ENCODE assay signal across 17 cellular contexts in genomic region chr13:79289557-79289956, GRCh38.
DNase-seq lines count a peak whose midpoint lies in the region; ATAC-seq, FAIRE-seq and TF ChIP-seq lines count a peak whose summit lies in the region.
"Had no signal": no experiment of that assay in that cellular context is flagged by ENCODE, and none has a peak within 500 bp of the region (broad histone marks: within the 10 kb centered on the region; RNA-seq: fewer than 3 reads in every experiment).

No MANE protein-coding gene starts in this region.

- TF ChIP-seq CTCF in GM12878 (IDR thresholded peaks at IDR 0.05 in 2 of 3, conservative IDR thresholded peaks at IDR 0.05 in 1 of 3; ENCODE audit: control insufficient read depth in 2 of 3, extremely low read depth in 1 of 3, insufficient read depth in 1 of 3, low read depth in 3 of 3, low read length in 3 of 3) (no peak), upper lobe of right lung (IDR thresholded peaks at IDR 0.05) (no peak)

- RAD21 ChIA-PET in GM12878 (lab: Charles Lee; ENCODE audit: unreplicated experiment) = no interaction called here

- no peaks in the 10 kb centered on the region for H3K79me2 ChIP-seq in GM12878 (ENCODE audit: control insufficient read depth, insufficient read depth, low read length)

- no peak for TF ChIP-seq POLR2A in GM12878 (IDR thresholded peaks at IDR 0.05; ENCODE audit: low read depth, low read length)

- BruUV-seq in GM12878 (replicated peaks; lab: Mats Ljungman, UMichigan) = no TSS peak

- FAIRE-seq in GM12878 (lab: Jason Lieb, UNC) = no peak

- H3K27me3 ChIP-seq in GM12878 (replicated peaks in 1 of 2; ENCODE audit: control insufficient read depth in 2 of 2, insufficient read depth in 2 of 2, low read length in 1 of 2) (no peaks in the 10 kb centered on the region), upper lobe of right lung (no peaks in the 10 kb centered on the region)
- H3K27me3 ChIP-seq: BE2C, MG63 had no signal

- POLR2A ChIA-PET in GM12878 (lab: Charles Lee) = no interaction called here

- H3K36me3 ChIP-seq in GM12878 (ENCODE audit: control insufficient read depth in 2 of 2, insufficient read depth in 2 of 2, low read length in 1 of 2) (no peaks in the 10 kb centered on the region), upper lobe of right lung (no peaks in the 10 kb centered on the region)
- H3K36me3 ChIP-seq: BE2C, MG63, SJSA1 had no signal

- CTCF ChIA-PET in GM12878 (lab: Yijun Ruan, JAX) = no interaction called here

- intact Hi-C loops in GM12878 (cut with micrococcal nuclease; ENCODE audit: unreplicated experiment) = no loop called here
- intact Hi-C loops in upper lobe of right lung (cut with DNase I) = no loop called here

- H3K4me3 ChIP-seq in GM12878 (no peak overlapping the region), upper lobe of right lung (no peak overlapping the region)
- H3K4me3 ChIP-seq: MG63, SJSA1 had no signal

- ATAC-seq in GM12878 (peak; percentile 58), upper lobe of right lung (peak; percentile 85)
- ATAC-seq: CD8-positive, alpha-beta T cell had no signal

- no peak overlapping the region for H3K9ac ChIP-seq in GM12878 (ENCODE audit: control insufficient read depth, insufficient read depth, low read length)

- no peak overlapping the region for H2AFZ ChIP-seq in GM12878 (ENCODE audit: control insufficient read depth, low read depth, low read length)

- no peak for TF ChIP-seq EP300 in GM12878 (IDR thresholded peaks at IDR 0.05; ENCODE audit: borderline replicate concordance in 1 of 2, control insufficient read depth in 1 of 2, low read depth in 2 of 2, low read length in 2 of 2)

- H4K20me1 ChIP-seq in GM12878 (ENCODE audit: control insufficient read depth, insufficient read depth) = no peaks in the 10 kb centered on the region

- no peak overlapping the region for H3K4me2 ChIP-seq in GM12878 (ENCODE audit: control insufficient read depth, insufficient read depth)

- in situ Hi-C loops in GM12878 (cut with MboI) = no loop called here

- no peak for TF ChIP-seq RAD21 in GM12878 (IDR thresholded peaks at IDR 0.05; ENCODE audit: insufficient read depth, low read depth, low read length)

- SMC1A ChIA-PET in GM12878 (lab: Charles Lee; ENCODE audit: uncharacterized antibody, unreplicated experiment) = no interaction called here

- peak; percentile 75 to 87 for DNase-seq in Kasumi-1 (lab: John Stamatoyannopoulos, UW)
- peak; percentile 87 for DNase-seq in NOMO-1 treated with DMSO at 0.1 percent for 48 hours (lab: John Stamatoyannopoulos, UW; ENCODE audit: unreplicated experiment)
- no peak for DNase-seq in GM12878 (ENCODE audit: low read depth, low spot score)
- no peak for DNase-seq in upper lobe of right lung
- DNase-seq in NCI-H2081 treated with DMSO at 0.1 percent for 48 hours (lab: John Stamatoyannopoulos, UW) = no peak
- DNase-seq in NCI-H69 (lab: John Stamatoyannopoulos, UW) = no peak
- DNase-seq in activated CD8-positive, alpha-beta memory T cell treated with anti-CD3 and anti-CD28 coated beads, Interleukin-2, amount 50 U/mL, for 48 hours = no peak
- DNase-seq: BE2C; CD8-positive, alpha-beta T cell; GF-D8; KG1; MG63; NCI-H146; NCI-H345; RPMI8226; T-helper 1 cell had no signal

- H3K27ac ChIP-seq in GM12878 (ENCODE audit: control insufficient read depth, insufficient read depth) (no peak overlapping the region), upper lobe of right lung (no peak overlapping the region)
- H3K27ac ChIP-seq: SJSA1 had no signal

- H3K9me3 ChIP-seq in GM12878 (replicated peaks; ENCODE audit: control insufficient read depth, insufficient read depth, low read length) (no peaks in the 10 kb centered on the region), upper lobe of right lung (no peaks in the 10 kb centered on the region)
- H3K9me3 ChIP-seq: BE2C, MG63, SJSA1 had no signal

- H3K4me1 ChIP-seq in GM12878 (ENCODE audit: control insufficient read depth, insufficient read depth, low read length) (no peaks in the 10 kb centered on the region), upper lobe of right lung (no peaks in the 10 kb centered on the region)
- H3K4me1 ChIP-seq: SJSA1 had no signal

TF ChIP-seq in GM12878, 131 proteins besides CTCF, POLR2A, EP300 and RAD21:
- peak; percentile 46; the same call in 1 of the 2 replicates for TF ChIP-seq SPI1 (IDR thresholded peaks at IDR 0.05; ENCODE audit: borderline replicate concordance, insufficient read depth, low read depth, low read length)
- no peak for TF ChIP-seq KDM1A (IDR thresholded peaks at IDR 0.05; ENCODE audit: borderline replicate concordance)

Comparison
In these comparisons a context has a peak if more than half of its experiments do, and no peak if none do; other contexts are left out.
1. DNase-seq: peak in Kasumi-1 (2 of 2) and NOMO-1 treated with DMSO at 0.1 percent for 48 hours (single experiment); none in GM12878 (single experiment), upper lobe of right lung (single experiment), NCI-H2081 treated with DMSO at 0.1 percent for 48 hours (single experiment), NCI-H69 (single experiment) and activated CD8-positive, alpha-beta memory T cell treated with anti-CD3 and anti-CD28 coated beads, Interleukin-2, amount 50 U/mL, for 48 hours (single experiment).